In genomic region chr16:79869304-79870015, GRCh38 we compare ENCODE assay signal across 1 cellular context.
TF ChIP-seq lines count a peak whose summit lies in the region.

No MANE protein-coding gene starts in this region.

TF ChIP-seq in K562, 482 proteins besides CTCF, POLR2A, EP300 and RAD21 (continued from another document and continues in another):
- peak; percentile 63 for TF ChIP-seq TSHZ1 (CRISPR knock-in tag; IDR thresholded peaks at IDR 0.05)
- 0 out of 2 replicates have a peak, but pooled peaks have one; percentile 44 for TF ChIP-seq ZNF778 (CRISPR knock-in tag; IDR thresholded peaks at IDR 0.05)
- peak; percentile 89 for TF ChIP-seq FOXM1 (IDR thresholded peaks at IDR 0.05; ENCODE audit: low read depth)
- no peak for TF ChIP-seq FOXM1 (CRISPR knock-in tag; IDR thresholded peaks at IDR 0.05; ENCODE audit: low read depth)
- TF ChIP-seq MNT (conservative IDR thresholded peaks at IDR 0.05): peak; percentile 44 to 57
- no peak for TF ChIP-seq ZNF133 (CRISPR knock-in tag; IDR thresholded peaks at IDR 0.05)
- no peak for TF ChIP-seq HIVEP1 (CRISPR knock-in tag; IDR thresholded peaks at IDR 0.05)
- TF ChIP-seq ZNF398 (CRISPR knock-in tag; IDR thresholded peaks at IDR 0.05): 0 out of 2 replicates have a peak, but pooled peaks have one; percentile 39
- TF ChIP-seq CHAMP1 (IDR thresholded peaks at IDR 0.05): peak; percentile 88
- peak; percentile 45; the same call in 1 of the 2 replicates for TF ChIP-seq HBP1 (CRISPR knock-in tag; IDR thresholded peaks at IDR 0.05)
- no peak; the same call in 1 of the 2 replicates for TF ChIP-seq IRF9 (tag; IDR thresholded peaks at IDR 0.05)
- peak; percentile 29; the same call in 1 of the 2 replicates for TF ChIP-seq CREB3L1 (IDR thresholded peaks at IDR 0.05; ENCODE audit: borderline replicate concordance, low read depth)
- TF ChIP-seq SMAD2 (IDR thresholded peaks at IDR 0.05; ENCODE audit: low read depth, low read length): no peak
- no peak for TF ChIP-seq ASH1L (IDR thresholded peaks at IDR 0.05; ENCODE audit: borderline replicate concordance, low read depth, partially characterized antibody)
- no peak for TF ChIP-seq STAT5B (CRISPR knock-in tag; IDR thresholded peaks at IDR 0.05)
- TF ChIP-seq KDM4B (IDR thresholded peaks at IDR 0.05; ENCODE audit: borderline replicate concordance in 2 of 2, low read depth in 1 of 2): no peak
- no peak for TF ChIP-seq YY1 (IDR thresholded peaks at IDR 0.05; ENCODE audit: borderline replicate concordance in 1 of 3, control insufficient read depth in 1 of 3, extremely low read depth in 1 of 3, insufficient read depth in 3 of 3, insufficient read length in 1 of 3, insufficient replicate concordance in 2 of 3, low read depth in 1 of 3, low read length in 2 of 3)
- TF ChIP-seq L3MBTL2 (IDR thresholded peaks at IDR 0.05): peak; percentile 87; the same call in 1 of the 2 replicates
- TF ChIP-seq MITF (IDR thresholded peaks at IDR 0.05): peak; percentile 75; the same call in 1 of the 2 replicates
- no peak for TF ChIP-seq ZNF764 (CRISPR knock-in tag; IDR thresholded peaks at IDR 0.05; ENCODE audit: low read depth)
- no peak for TF ChIP-seq ZNF140 (CRISPR knock-in tag; IDR thresholded peaks at IDR 0.05)
- TF ChIP-seq ELF4 (CRISPR knock-in tag; IDR thresholded peaks at IDR 0.05): no peak; the same call in 1 of the 2 replicates
- TF ChIP-seq POLR2G (IDR thresholded peaks at IDR 0.05; ENCODE audit: low read depth, low read length): peak; percentile 39; the same call in 1 of the 2 replicates
- 0 out of 2 replicates have a peak, but pooled peaks have one; percentile 23 for TF ChIP-seq ZNF586 (CRISPR knock-in tag; conservative IDR thresholded peaks at IDR 0.05)
- TF ChIP-seq HES1 (IDR thresholded peaks at IDR 0.05; ENCODE audit: low read depth): no peak
- TF ChIP-seq ZKSCAN8 (CRISPR knock-in tag; IDR thresholded peaks at IDR 0.05): peak; percentile 81
- TF ChIP-seq ETS2 (tag; IDR thresholded peaks at IDR 0.05; ENCODE audit: borderline replicate concordance, poor library complexity, severe bottlenecking): no peak
- TF ChIP-seq MXI1 (IDR thresholded peaks at IDR 0.05; ENCODE audit: low read depth, low read length): peak; percentile 34; the same call in 1 of the 2 replicates
- TF ChIP-seq MEF2D (tag; conservative IDR thresholded peaks at IDR 0.05; ENCODE audit: low read depth): 0 out of 2 replicates have a peak, but pooled peaks have one; percentile 36
- TF ChIP-seq RNF2 (IDR thresholded peaks at IDR 0.05): peak; percentile 98
- TF ChIP-seq RBM14 (IDR thresholded peaks at IDR 0.05; ENCODE audit: borderline replicate concordance, insufficient read depth, low read depth, low read length): no peak
- TF ChIP-seq ARID3B (CRISPR knock-in tag; IDR thresholded peaks at IDR 0.05; ENCODE audit: borderline replicate concordance): peak; percentile 62; the same call in 1 of the 2 replicates
- TF ChIP-seq NFXL1 (CRISPR knock-in tag; IDR thresholded peaks at IDR 0.05): no peak
- peak; percentile 68 for TF ChIP-seq USF2 (CRISPR knock-in tag; IDR thresholded peaks at IDR 0.05)
- TF ChIP-seq HMGXB4 (CRISPR knock-in tag; IDR thresholded peaks at IDR 0.05): no peak
